8 cellular contexts compared by ENCODE assay signal in the genomic region with DNA sequence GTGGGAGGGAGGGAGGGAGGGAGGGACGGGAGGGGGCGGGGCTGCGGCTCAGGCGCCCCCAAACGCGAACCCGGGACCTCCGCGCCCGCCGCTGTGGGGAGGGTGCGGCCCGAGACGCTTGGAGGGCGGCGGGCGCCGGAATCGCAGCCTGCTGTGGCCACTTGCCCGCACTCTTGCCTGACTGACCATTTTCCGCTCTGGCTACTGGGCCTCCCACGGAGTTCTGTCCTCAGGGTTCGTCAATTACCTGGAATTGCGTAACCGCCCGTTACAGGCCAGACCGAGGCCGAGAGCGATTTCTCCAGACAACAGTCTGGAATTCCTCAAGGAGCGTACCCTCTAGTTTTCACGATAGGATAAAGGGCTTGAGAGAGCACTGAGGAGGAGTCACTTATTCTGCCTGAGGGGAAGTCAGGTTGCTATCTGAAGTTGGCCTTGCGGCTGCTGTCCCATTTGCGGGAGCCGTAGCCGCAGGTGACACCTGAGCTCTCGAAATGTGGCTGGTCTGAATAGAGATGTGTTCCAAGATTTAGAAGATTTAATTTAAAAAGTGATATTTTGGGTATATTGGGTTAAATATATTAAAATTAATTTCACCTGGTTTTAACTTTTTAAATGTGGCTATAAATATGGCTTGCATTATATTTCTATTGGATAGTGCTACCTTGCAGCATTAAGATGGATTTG. TPM values are rescaled to one million over a fixed set of nuclear protein-coding genes. Genes with fewer than 3 reads are reported as not detected.
DNase-seq lines count a peak whose midpoint lies in the region; ATAC-seq, FAIRE-seq and TF ChIP-seq lines count a peak whose summit lies in the region.

No MANE protein-coding gene starts in this region.

- peak overlapping the region; percentile 49 for H3K27ac Mint-ChIP-seq in stimulated activated naive CD8-positive, alpha-beta T cell treated with anti-CD3 and anti-CD28 coated beads, Interleukin-15, Interleukin-2, amounts not matched to agents 100 ng/mL and 50 ng/mL, for 24 hours

- no peak for TF ChIP-seq CTCF in GM12878 (IDR thresholded peaks at IDR 0.05 in 2 of 3, conservative IDR thresholded peaks at IDR 0.05 in 1 of 3; ENCODE audit: control insufficient read depth in 2 of 3, extremely low read depth in 1 of 3, insufficient read depth in 1 of 3, low read depth in 3 of 3, low read length in 3 of 3)

- no peak for ATAC-seq in stimulated activated naive CD8-positive, alpha-beta T cell treated with anti-CD3 and anti-CD28 coated beads, Interleukin-15, Interleukin-2, amounts not matched to agents 100 U/mL and 50 U/mL, for 24 hours
- ATAC-seq in HG02885 (IDR thresholded peaks at IDR 0.05; ENCODE audit: poor library complexity, unreplicated experiment), result peak; percentile 58
- peak; percentile 77 for ATAC-seq in GM12878

- no peaks in the 10 kb centered on the region for H3K9me3 Mint-ChIP-seq in stimulated activated naive CD8-positive, alpha-beta T cell treated with anti-CD3 and anti-CD28 coated beads, Interleukin-15, Interleukin-2, amounts not matched to agents 100 ng/mL and 50 ng/mL, for 24 hours

- POLR2A ChIA-PET in GM12878 (lab: Charles Lee), result interaction anchor here (0.6 kb wide), 1 partner anchor 151 kb away, joined by 3 read pairs; no protein-coding TSS in a partner anchor

- in situ Hi-C loops in GM12878 (cut with MboI), result no loop called here

- peak overlapping the region; percentile 67 for H3K4me2 ChIP-seq in GM12878 (ENCODE audit: control insufficient read depth, insufficient read depth)

- TF ChIP-seq POLR2A in GM12878 (IDR thresholded peaks at IDR 0.05; ENCODE audit: low read depth, low read length), result no peak

- peak overlapping the region; percentile 62 for H2AFZ ChIP-seq in GM12878 (ENCODE audit: control insufficient read depth, low read depth, low read length)

- no peak for DNase-seq in stimulated activated naive CD8-positive, alpha-beta T cell treated with anti-CD3 and anti-CD28 coated beads, Interleukin-15, Interleukin-2, amounts not matched to agents 100 U/mL and 50 U/mL, for 24 hours
- DNase-seq in NCI-H460 (ENCODE audit: extremely low read depth, low read depth) (peak; percentile 58), GM12878 (ENCODE audit: low read depth, low spot score) (no peak), inferior parietal cortex (ENCODE audit: extremely low spot score) (peak; percentile 57), small intestine (peak; percentile 78), mesenteric fat pad (ENCODE audit: low spot score) (no peak)

- no peaks in the 10 kb centered on the region for H3K9me3 ChIP-seq in GM12878 (replicated peaks; ENCODE audit: control insufficient read depth, insufficient read depth, low read length)
- no peaks in the 10 kb centered on the region for H3K9me3 ChIP-seq in small intestine (ENCODE audit: control insufficient read depth, low read depth)

- H3K4me3 ChIP-seq in GM12878 (peak overlapping the region; percentile 76), small intestine (ENCODE audit: low read depth in 1 of 2, low read length in 2 of 2) (peak overlapping the region; percentile 55 to 69)

- no TSS peak for BruUV-seq in GM12878 (replicated peaks; lab: Mats Ljungman, UMichigan)

- WGBS in GM12878 (ENCODE audit: insufficient coverage, insufficient replicate concordance, low lambda C conversion rate, missing lambda C conversion rate), result 11% methylated on average over 32 of the region's 36 CpGs
- WGBS in small intestine, 3 donors, result 2% methylated on average over 26 to 36 of the region's 36 CpGs

- H3K79me2 ChIP-seq in GM12878 (ENCODE audit: control insufficient read depth, insufficient read depth, low read length), result no peaks in the 10 kb centered on the region; the same call in 1 of the 2 replicates

- H3K27me3 Mint-ChIP-seq in stimulated activated naive CD8-positive, alpha-beta T cell treated with anti-CD3 and anti-CD28 coated beads, Interleukin-15, Interleukin-2, amounts not matched to agents 100 ng/mL and 50 ng/mL, for 24 hours, result no peaks in the 10 kb centered on the region

- FAIRE-seq in GM12878 (lab: Jason Lieb, UNC) (no peak), small intestine (lab: Jason Lieb, UNC) (no peak)

- intact Hi-C loops in GM12878 (cut with micrococcal nuclease; ENCODE audit: unreplicated experiment), result loop anchor here (10.0 kb wide), 1 partner anchor 156 kb away; no protein-coding TSS in a partner anchor

- RAD21 ChIA-PET in GM12878 (lab: Charles Lee; ENCODE audit: unreplicated experiment), result no interaction called here

- no peak for TF ChIP-seq RAD21 in GM12878 (IDR thresholded peaks at IDR 0.05; ENCODE audit: insufficient read depth, low read depth, low read length)

- peak overlapping the region; percentile 14; the same call in 1 of the 2 replicates for H3K27ac ChIP-seq in GM12878 (ENCODE audit: control insufficient read depth, insufficient read depth)
- peak overlapping the region; percentile 72 to 92 for H3K27ac ChIP-seq in small intestine (ENCODE audit: low read depth in 1 of 2, low read length in 1 of 2)

- no peaks in the 10 kb centered on the region for H3K27me3 ChIP-seq in GM12878 (replicated peaks in 1 of 2; ENCODE audit: control insufficient read depth in 2 of 2, insufficient read depth in 2 of 2, low read length in 1 of 2)
- H3K27me3 ChIP-seq in small intestine (ENCODE audit: control insufficient read depth in 2 of 2, insufficient read depth in 2 of 2, low read length in 2 of 2), result no peaks in the 10 kb centered on the region

- SMC1A ChIA-PET in GM12878 (lab: Charles Lee; ENCODE audit: uncharacterized antibody, unreplicated experiment), result no interaction called here

- H3K36me3 ChIP-seq in GM12878 (ENCODE audit: control insufficient read depth in 2 of 2, insufficient read depth in 2 of 2, low read length in 1 of 2), result no peaks in the 10 kb centered on the region
- peaks cover 4 to 6% of the 10 kb centered on the region in 2 donors for H3K36me3 ChIP-seq in small intestine (ENCODE audit: control insufficient read depth in 2 of 2, insufficient read depth in 2 of 2, low read length in 2 of 2)

- CTCF ChIA-PET in GM12878 (lab: Yijun Ruan, JAX), result no interaction called here

- TF ChIP-seq EP300 in GM12878 (IDR thresholded peaks at IDR 0.05; ENCODE audit: borderline replicate concordance in 1 of 2, control insufficient read depth in 1 of 2, low read depth in 2 of 2, low read length in 2 of 2), result no peak

- H3K4me1 ChIP-seq in GM12878 (ENCODE audit: control insufficient read depth, insufficient read depth, low read length) (no peaks in the 10 kb centered on the region), small intestine (ENCODE audit: control insufficient read depth in 2 of 2, insufficient read depth in 1 of 2, low read depth in 1 of 2, low read length in 1 of 2) (no peaks in the 10 kb centered on the region)

- peak overlapping the region; percentile 41 for H3K9ac ChIP-seq in GM12878 (ENCODE audit: control insufficient read depth, insufficient read depth, low read length)

- peaks cover 21% of the 10 kb centered on the region for H3K36me3 Mint-ChIP-seq in stimulated activated naive CD8-positive, alpha-beta T cell treated with anti-CD3 and anti-CD28 coated beads, Interleukin-15, Interleukin-2, amounts not matched to agents 100 ng/mL and 50 ng/mL, for 24 hours (ENCODE audit: low read depth)

- H3K4me1 Mint-ChIP-seq in stimulated activated naive CD8-positive, alpha-beta T cell treated with anti-CD3 and anti-CD28 coated beads, Interleukin-15, Interleukin-2, amounts not matched to agents 100 ng/mL and 50 ng/mL, for 24 hours (ENCODE audit: low read depth), result peaks cover 21% of the 10 kb centered on the region

- H4K20me1 ChIP-seq in GM12878 (ENCODE audit: control insufficient read depth, insufficient read depth), result no peaks in the 10 kb centered on the region

- peak overlapping the region; percentile 78 for H3K4me3 Mint-ChIP-seq in stimulated activated naive CD8-positive, alpha-beta T cell treated with anti-CD3 and anti-CD28 coated beads, Interleukin-15, Interleukin-2, amounts not matched to agents 100 ng/mL and 50 ng/mL, for 24 hours

TF ChIP-seq in GM12878, 131 proteins besides CTCF, POLR2A, EP300 and RAD21 (continues in another document):
- TF ChIP-seq ATF2 (IDR thresholded peaks at IDR 0.05; ENCODE audit: low read length) (no peak), IKZF2 (IDR thresholded peaks at IDR 0.05) (peak in 1 of 2 experiments; percentile 27; a peak in 2 of 4 replicates), RELA (IDR thresholded peaks at IDR 0.05; ENCODE audit: borderline replicate concordance, partially characterized antibody) (no peak), RUNX3 (IDR thresholded peaks at IDR 0.05; ENCODE audit: low read length) (peak; percentile 44; the same call in 1 of the 2 replicates)

RNA-seq across cellular contexts. Expression of gene ZNF641, which starts 0.4 kb away (rescaled TPM):
- total RNA-seq in NCI-H460 (2014; rRNA removed; shearing (Covaris generic)), result 5.1 and 7.4 TPM in 2 replicates
- 2.9 and 5.5 TPM in 2 replicates for polyA plus RNA-seq in NCI-H460 (2014; cell fraction: nucleus; rRNA removed)
- 16.5 and 23.3 TPM in 2 replicates for total RNA-seq in GM12878 (2013; cell fraction: nucleolus; rRNA removed)
- total RNA-seq in GM12878 (2014; rRNA removed) (9.0 and 10.0 TPM in 2 replicates), GM12878 (2014; rRNA removed; fragmentation: Illumina TruSeq; extraction: Trizol) (9.4 and 10.3 TPM in 2 replicates), GM12878 (2021) (8.1 and 10.3 TPM in 2 replicates), mesenteric fat pad (15.7 TPM)
- polyA plus RNA-seq in GM12878 (2011; ENCODE audit: low read depth), result 1.6 TPM
- polyA plus RNA-seq in GM12878 (2011; rRNA removed) (7.3 and 10.8 TPM in 2 replicates), GM12878 (2014; fragmentation: Illumina TruSeq; extraction: Trizol) (7.1 and 9.4 TPM in 2 replicates), GM12878 (2014; fragmentation: Nextera tagmentation; extraction: Ambion mirVana) (1 to 10 TPM; 1.1 to 1.4 TPM), GM12878 (2014; rRNA removed) (5.6 and 5.8 TPM in 2 replicates), GM12878 (2016; fragmentation: Nextera tagmentation; extraction: Ambion mirVana) (1 to 10 TPM; 3.5 to 4.8 TPM), small intestine (1 to 10 TPM; 4.0 to 4.9 (median 4.3) TPM)
- 4.8 and 5.3 TPM in 2 replicates for polyA plus RNA-seq in GM12878 (2011; cell fraction: cytosol; rRNA removed)
- 13.8 and 14.9 TPM in 2 replicates for polyA plus RNA-seq in GM12878 (2011; cell fraction: nucleus; rRNA removed)
- polyA plus RNA-seq in GM12878 (2012), result 2.2 and 3.3 TPM in 2 replicates
- polyA minus RNA-seq in GM12878 (2011; rRNA and poly(A)+ RNA removed), result 9.0 and 12.2 TPM in 2 replicates
- 2.0 and 2.7 TPM in 2 replicates for polyA minus RNA-seq in GM12878 (2011; cell fraction: cytosol; rRNA and poly(A)+ RNA removed)
- polyA minus RNA-seq in GM12878 (2011; cell fraction: nucleus; rRNA and poly(A)+ RNA removed), result 16.1 and 18.8 TPM in 2 replicates

Comparison
In these comparisons a context has a peak if more than half of its experiments do, and no peak if none do; other contexts are left out.
1. DNase-seq: peak in NCI-H460 (single experiment), inferior parietal cortex (single experiment) and small intestine (single experiment); none in stimulated activated naive CD8-positive, alpha-beta T cell treated with anti-CD3 and anti-CD28 coated beads, Interleukin-15, Interleukin-2, amounts not matched to agents 100 U/mL and 50 U/mL, for 24 hours (single experiment), GM12878 (single experiment) and mesenteric fat pad (single experiment).